In genomic region chr13:38391341-38391740, GRCh38 we compare ENCODE assay signal across 28 cellular contexts.
"Had no signal": no experiment of that assay in that cellular context is flagged by ENCODE, and none has a peak within 500 bp of the region (broad histone marks: within the 10 kb centered on the region; RNA-seq: fewer than 3 reads in every experiment).

No MANE protein-coding gene starts in this region.

- H3K9me3 ChIP-seq: left lung, lower lobe of right lung, pancreas, prostate gland, stomach, testis, thyroid gland, transverse colon, upper lobe of left lung had no signal

- H3K36me3 ChIP-seq: left lung, lower lobe of right lung, pancreas, prostate gland, stomach, thyroid gland, transverse colon, upper lobe of left lung had no signal

- H3K4me1 ChIP-seq: left lung, lower lobe of right lung, pancreas, prostate gland, stomach, testis, thyroid gland, transverse colon, upper lobe of left lung had no signal

- H3K36me3 Mint-ChIP-seq: natural killer cell treated with Interleukin-12 subunit alpha and Interleukin-12 subunit beta and Interleukin-15 and Interleukin-18, amount 100 ng/mL, for 72 hours; stimulated activated naive B cell treated with anti-CD40 and anti-IgM and Interleukin-4, amounts not matched to agents 10 μg/mL and 1 μg/mL and 100 μg/mL, for 72 hours had no signal

- H3K27ac Mint-ChIP-seq: mesothelial cell of epicardium; naive B cell; natural killer cell treated with Interleukin-12 subunit alpha and Interleukin-12 subunit beta and Interleukin-15 and Interleukin-18, amount 100 ng/mL, for 72 hours; stimulated activated naive B cell treated with anti-CD40 and anti-IgM and Interleukin-4, amounts not matched to agents 10 μg/mL and 1 μg/mL and 100 μg/mL, for 72 hours had no signal

- ATAC-seq: left colon; left lung; lower lobe of right lung; natural killer cell treated with Interleukin-12 subunit alpha and Interleukin-12 subunit beta and Interleukin-15 and Interleukin-18, amount 100 ng/mL, for 72 hours; pancreas; right cardiac atrium; sciatic nerve; stimulated activated naive B cell treated with anti-CD40 and anti-IgM and Interleukin-4, amounts not matched to agents 10 μg/mL and 1 μg/mL and 100 μg/mL, for 72 hours; stimulated activated naive CD8-positive, alpha-beta T cell treated with anti-CD3 and anti-CD28 coated beads, Interleukin-15, Interleukin-2, amounts not matched to agents 100 U/mL and 50 U/mL, for 24 hours had no signal

- H3K27me3 Mint-ChIP-seq: natural killer cell treated with Interleukin-12 subunit alpha and Interleukin-12 subunit beta and Interleukin-15 and Interleukin-18, amount 100 ng/mL, for 72 hours had no signal

- H3K4me1 Mint-ChIP-seq: naive B cell; stimulated activated naive B cell treated with anti-CD40 and anti-IgM and Interleukin-4, amounts not matched to agents 10 μg/mL and 1 μg/mL and 100 μg/mL, for 72 hours had no signal

- H3K27me3 ChIP-seq: left lung, pancreas, stomach, testis, transverse colon, upper lobe of left lung had no signal

- H3K27ac ChIP-seq: left lung, lower lobe of right lung, pancreas, prostate gland, skin epidermis, stomach, testis, thyroid gland, transverse colon, upper lobe of left lung had no signal

- H3K4me3 Mint-ChIP-seq: mesothelial cell of epicardium; naive B cell; natural killer cell treated with Interleukin-12 subunit alpha and Interleukin-12 subunit beta and Interleukin-15 and Interleukin-18, amount 100 ng/mL, for 72 hours; stimulated activated naive B cell treated with anti-CD40 and anti-IgM and Interleukin-4, amounts not matched to agents 10 μg/mL and 1 μg/mL and 100 μg/mL, for 72 hours had no signal

- H3K4me3 ChIP-seq: left lung, lower lobe of right lung, pancreas, prostate gland, skin epidermis, stomach, testis, thyroid gland, transverse colon, upper lobe of left lung had no signal

- DNase-seq: hippocampal formation; kidney; left colon; left lung; lower lobe of right lung; mammary epithelial cell; mesenchymal stem cell; naive B cell; nucleus accumbens; pancreas; retina; right cardiac atrium; stimulated activated CD4-positive, alpha-beta T cell treated with anti-CD3 and anti-CD28 coated beads, Interleukin-12 subunit alpha, Interleukin-12 subunit beta, amount 100 ng/mL, for 4 hours; stimulated activated CD4-positive, alpha-beta T cell treated with anti-CD3 and anti-CD28 coated beads, Interleukin-15, amount 100 ng/mL, for 24 hours; stimulated activated CD4-positive, alpha-beta T cell treated with anti-CD3 and anti-CD28 coated beads, Interleukin-2, amount 100 ng/mL, for 24 hours; stimulated activated CD4-positive, alpha-beta T cell treated with anti-CD3 and anti-CD28 coated beads, Interleukin-4, amount 100 ng/mL, for 1 hour; stimulated activated naive B cell treated with anti-CD40 and anti-IgM and Interleukin-4, amounts not matched to agents 10 μg/mL and 1 μg/mL and 100 μg/mL, for 72 hours; stimulated activated naive CD8-positive, alpha-beta T cell treated with anti-CD3 and anti-CD28 coated beads, Interleukin-15, Interleukin-2, amounts not matched to agents 100 U/mL and 50 U/mL, for 24 hours; stomach; testis; thyroid gland; transverse colon; upper lobe of left lung had no signal
